Comparison of ENCODE assay signal across 23 cellular contexts in the genomic region with DNA sequence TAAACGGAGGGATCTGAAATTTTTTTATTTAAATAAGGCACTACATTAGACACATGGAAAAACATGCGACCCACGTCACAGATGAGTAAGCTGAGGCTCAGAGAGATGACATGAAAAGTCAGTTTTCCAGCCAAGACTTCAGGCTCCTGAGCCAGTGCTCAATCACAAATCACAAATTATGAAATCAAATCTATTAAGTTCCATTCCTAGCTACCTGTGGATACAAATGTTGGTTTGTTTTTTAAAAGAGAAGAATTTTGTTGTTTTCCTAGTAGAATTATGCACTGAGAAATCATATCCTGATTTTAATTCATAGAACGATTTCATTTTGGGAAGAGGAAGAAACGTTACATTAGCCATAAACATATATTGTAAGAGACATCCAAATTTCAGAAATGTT.
A peak's percentile ranks its signal among the peaks of the same experiment; 100 is the strongest.
DNase-seq lines count a peak whose midpoint lies in the region; ATAC-seq, FAIRE-seq and TF ChIP-seq lines count a peak whose summit lies in the region.
"Had no signal": no experiment of that assay in that cellular context is flagged by ENCODE, and none has a peak within 500 bp of the region (broad histone marks: within the 10 kb centered on the region; RNA-seq: fewer than 3 reads in every experiment).

No MANE protein-coding gene starts in this region.

- BruUV-seq in MCF 10A (replicated peaks; lab: Mats Ljungman, UMichigan) (no TSS peak), mammary epithelial cell (replicated peaks; lab: Mats Ljungman, UMichigan) (no TSS peak), K562 (replicated peaks; lab: Mats Ljungman, UMichigan) (no TSS peak)

- FAIRE-seq in K562 (lab: Jason Lieb, UNC) (no peak), keratinocyte (lab: Jason Lieb, UNC) (no peak)
- FAIRE-seq: D721Med, GM12892, GM18507 had no signal

- in situ Hi-C loops in mammary epithelial cell (cut with MboI; ENCODE audit: low sequenced_read_pairs in 2 of 2) (no loop called here), K562 (cut with MboI) (no loop called here)

- H3K4me3 ChIP-seq in mammary epithelial cell (replicated peaks in 1 of 3; ENCODE audit: insufficient read depth in 1 of 3, low read depth in 2 of 3, low read length in 3 of 3) (no peak overlapping the region), K562 (no peak overlapping the region), keratinocyte (ENCODE audit: control insufficient read depth in 2 of 3, extremely low read depth in 1 of 3, insufficient read depth in 2 of 3, low read depth in 1 of 3, low read length in 3 of 3) (no peak overlapping the region)

- H4K20me1 ChIP-seq in mammary epithelial cell (ENCODE audit: insufficient read depth, low read length) (no peaks in the 10 kb centered on the region), K562 (replicated peaks; ENCODE audit: control insufficient read depth, insufficient read depth, low read length) (no peaks in the 10 kb centered on the region), keratinocyte (ENCODE audit: control insufficient read depth, extremely low read depth, insufficient read depth, low read length) (no peaks in the 10 kb centered on the region)

- POLR2A ChIA-PET in MCF 10A (lab: Yijun Ruan, JAX) = no interaction called here
- POLR2A ChIA-PET in K562 (lab: Yijun Ruan, JAX) = no interaction called here

- no peak overlapping the region for H2AFZ ChIP-seq in mammary epithelial cell (ENCODE audit: low read depth, low read length)
- H2AFZ ChIP-seq in K562 (ENCODE audit: low read depth, low read length) = no peak overlapping the region
- H2AFZ ChIP-seq in keratinocyte (ENCODE audit: control insufficient read depth, low read length) = no peak overlapping the region

- no peak for TF ChIP-seq CTCF in MCF 10A (IDR thresholded peaks at IDR 0.05; ENCODE audit: unreplicated experiment)
- TF ChIP-seq CTCF in mammary epithelial cell (conservative IDR thresholded peaks at IDR 0.05 in 1 of 2, IDR thresholded peaks at IDR 0.05 in 1 of 2; ENCODE audit: extremely low read depth in 1 of 2, insufficient read depth in 1 of 2, low read depth in 1 of 2, low read length in 2 of 2) = no peak
- TF ChIP-seq CTCF in K562 (IDR thresholded peaks at IDR 0.05 in 2 of 3, conservative IDR thresholded peaks at IDR 0.05 in 1 of 3; ENCODE audit: insufficient read depth in 2 of 3, low read depth in 1 of 3, low read length in 3 of 3) = no peak
- no peak for TF ChIP-seq CTCF in keratinocyte (optimal IDR thresholded peaks at IDR 0.05 in 1 of 3, IDR thresholded peaks at IDR 0.05 in 1 of 3, conservative IDR thresholded peaks at IDR 0.05 in 1 of 3; ENCODE audit: extremely low read depth in 1 of 3, insufficient read depth in 2 of 3, low read length in 3 of 3)
- TF ChIP-seq CTCF in osteocyte (IDR thresholded peaks at IDR 0.05) = no peak
- TF ChIP-seq CTCF in CD14-positive monocyte (IDR thresholded peaks at IDR 0.05) = no peak

- dilution Hi-C loops in mammary epithelial cell (cut with HindIII; ENCODE audit: low sequenced_read_pairs) = no loop called here
- dilution Hi-C loops in keratinocyte (cut with MboI; ENCODE audit: extremely low pct_ligation_motif_present, low sequenced_read_pairs) = no loop called here

- H3K4me1 ChIP-seq in mammary epithelial cell (ENCODE audit: insufficient read depth, low read length) (peaks cover 15% of the 10 kb centered on the region), K562 (replicated peaks in 1 of 2; ENCODE audit: control insufficient read depth in 2 of 2, insufficient read depth in 2 of 2, low read length in 2 of 2) (no peaks in the 10 kb centered on the region), keratinocyte (ENCODE audit: control insufficient read depth, extremely low read depth, insufficient read depth, low read length) (peaks cover 20% of the 10 kb centered on the region)
- H3K4me1 ChIP-seq: BE2C had no signal

- H3K27me3 Mint-ChIP-seq in MCF 10A (ENCODE audit: insufficient read depth, unreplicated experiment) (no peaks in the 10 kb centered on the region), osteocyte (ENCODE audit: unreplicated experiment) (no peaks in the 10 kb centered on the region), CD14-positive monocyte (ENCODE audit: low read depth in 3 of 3) (peaks cover 0 to 2% (median 0%) of the 10 kb centered on the region in 3 donors)
- H3K27me3 Mint-ChIP-seq: CD4-positive, alpha-beta T cell had no signal

- H3K9ac ChIP-seq in mammary epithelial cell (ENCODE audit: insufficient read depth, low read length) = no peak overlapping the region
- H3K9ac ChIP-seq in K562 (ENCODE audit: insufficient read depth in 1 of 2, low read depth in 2 of 2, low read length in 2 of 2) = no peak overlapping the region
- no peak overlapping the region for H3K9ac ChIP-seq in keratinocyte (ENCODE audit: control insufficient read depth, extremely low read depth, insufficient read depth, low read length)

- H3K4me2 ChIP-seq in mammary epithelial cell (ENCODE audit: insufficient read depth, low read depth, low read length) (no peak overlapping the region), K562 (ENCODE audit: insufficient read depth, low read length) (no peak overlapping the region), keratinocyte (ENCODE audit: control insufficient read depth, extremely low read depth, insufficient read depth, low read depth, low read length) (no peak overlapping the region)

- H3K9me3 Mint-ChIP-seq in MCF 10A (ENCODE audit: unreplicated experiment) (no peaks in the 10 kb centered on the region), osteocyte (ENCODE audit: unreplicated experiment) (no peaks in the 10 kb centered on the region), CD14-positive monocyte (peaks cover 0 to 2% (median 0%) of the 10 kb centered on the region in 7 donors)
- H3K9me3 Mint-ChIP-seq: CD4-positive, alpha-beta T cell; HFFc6 had no signal

- H3K27ac ChIP-seq in mammary epithelial cell (ENCODE audit: insufficient read depth, low read depth, low read length) = no peak overlapping the region
- H3K27ac ChIP-seq in K562 (ENCODE audit: extremely low read depth, low read depth, low read length) = no peak overlapping the region
- peak overlapping the region; percentile 21 for H3K27ac ChIP-seq in keratinocyte (ENCODE audit: control insufficient read depth, insufficient read depth, low read length)

- H3K27me3 ChIP-seq in mammary epithelial cell (ENCODE audit: insufficient read depth, low read length) = no peaks in the 10 kb centered on the region
- H3K27me3 ChIP-seq in K562 (ENCODE audit: control insufficient read depth in 2 of 2, insufficient read depth in 2 of 2, low read length in 2 of 2) = no peaks in the 10 kb centered on the region; a peak in 1 of 5 replicates
- no peaks in the 10 kb centered on the region for H3K27me3 ChIP-seq in keratinocyte (ENCODE audit: control insufficient read depth, extremely low read depth, insufficient read depth, low read length)
- H3K27me3 ChIP-seq: BE2C had no signal

- H3K9me1 ChIP-seq in K562 (ENCODE audit: control insufficient read depth, insufficient read depth, low read length) (no peaks in the 10 kb centered on the region), keratinocyte (ENCODE audit: control insufficient read depth, extremely low read depth, insufficient read depth, low read length) (peaks cover 2% of the 10 kb centered on the region)

- CTCF ChIA-PET in MCF 10A (lab: Yijun Ruan, JAX) (interaction anchor here (0.6 to 0.7 kb wide), 2 partner anchors 28 to 70 kb away, joined by 3 read pairs; no protein-coding TSS in a partner anchor), mammary epithelial cell (lab: Charles Lee; ENCODE audit: low non-redundant PET) (no interaction called here), K562 (lab: Yijun Ruan, JAX; ENCODE audit: low intra/inter-chr PET ratio) (no interaction called here)

- no peak for TF ChIP-seq POLR2A in K562 (conservative IDR thresholded peaks at IDR 0.05)

- H3K36me3 ChIP-seq in mammary epithelial cell (ENCODE audit: insufficient read depth, low read length) = no peaks in the 10 kb centered on the region
- H3K36me3 ChIP-seq in K562 (ENCODE audit: control insufficient read depth, insufficient read depth, low read length) = no peaks in the 10 kb centered on the region
- no peaks in the 10 kb centered on the region for H3K36me3 ChIP-seq in keratinocyte (ENCODE audit: control insufficient read depth in 2 of 2, extremely low read depth in 1 of 2, insufficient read depth in 2 of 2, low read length in 2 of 2)
- H3K36me3 ChIP-seq: BE2C had no signal

- H3K4me1 Mint-ChIP-seq in MCF 10A (ENCODE audit: insufficient read depth, unreplicated experiment) (peaks cover 35% of the 10 kb centered on the region), osteocyte (ENCODE audit: unreplicated experiment) (peaks cover 41% of the 10 kb centered on the region), CD14-positive monocyte (no peaks in the 10 kb centered on the region)

- no peak for TF ChIP-seq RAD21 in K562 (CRISPR knock-in tag; conservative IDR thresholded peaks at IDR 0.05 in 1 of 2, IDR thresholded peaks at IDR 0.05 in 1 of 2)

- DNase-seq in MCF 10A (ENCODE audit: unreplicated experiment) (no peak), mammary epithelial cell (no peak), K562 (ENCODE audit: extremely low read depth in 1 of 4, low spot score in 3 of 4) (no peak), keratinocyte (ENCODE audit: low read depth, low spot score) (no peak), osteocyte (ENCODE audit: extremely low spot score, unreplicated experiment) (no peak), GM19238 (ENCODE audit: insufficient read length, low spot score) (no peak), CD14-positive monocyte (ENCODE audit: low spot score) (no peak)
- DNase-seq: 8988T; ACHN; BE2C; C1 segment of cervical spinal cord; CD4-positive, alpha-beta T cell; DMS79; GDM1; GOT3; H7; HFFc6 had no signal

- TF ChIP-seq EP300 in K562 (IDR thresholded peaks at IDR 0.05; ENCODE audit: low read length) = no peak

- H3K9me3 ChIP-seq in mammary epithelial cell (replicated peaks; ENCODE audit: insufficient read depth, low read length) (no peaks in the 10 kb centered on the region), K562 (replicated peaks; ENCODE audit: control insufficient read depth, insufficient read depth, low read depth, low read length) (no peaks in the 10 kb centered on the region), keratinocyte (ENCODE audit: control insufficient read depth, low read depth, low read length) (no peaks in the 10 kb centered on the region)
- H3K9me3 ChIP-seq: BE2C, Caco-2 had no signal

- no peak for ATAC-seq in K562
- no peak for ATAC-seq in GM21737 (IDR thresholded peaks at IDR 0.05; ENCODE audit: unreplicated experiment)
- ATAC-seq: HCT116 had no signal

- H3K4me3 Mint-ChIP-seq in MCF 10A (ENCODE audit: unreplicated experiment) (no peak overlapping the region), osteocyte (ENCODE audit: unreplicated experiment) (no peak overlapping the region), CD14-positive monocyte (no peak overlapping the region)
- H3K4me3 Mint-ChIP-seq: CD4-positive, alpha-beta T cell; HFFc6 had no signal

- no peaks in the 10 kb centered on the region for H3K79me2 ChIP-seq in mammary epithelial cell (ENCODE audit: insufficient read depth, low read length)
- H3K79me2 ChIP-seq in K562 (ENCODE audit: control insufficient read depth, insufficient read depth, low read length) = no peaks in the 10 kb centered on the region
- no peaks in the 10 kb centered on the region for H3K79me2 ChIP-seq in keratinocyte (ENCODE audit: control insufficient read depth, insufficient read depth, low read length)

- intact Hi-C loops in MCF 10A (cut with micrococcal nuclease) = loop anchor here (5.0 kb wide), 1 partner anchor 163 kb away; no protein-coding TSS in a partner anchor
- intact Hi-C loops in mammary epithelial cell (cut with micrococcal nuclease) = no loop called here
- intact Hi-C loops in K562 (cut with micrococcal nuclease) = no loop called here
- intact Hi-C loops in CD14-positive monocyte (cut with micrococcal nuclease) = no loop called here

- H3K27ac Mint-ChIP-seq in MCF 10A (ENCODE audit: low read depth, unreplicated experiment) (peak overlapping the region; percentile 73), osteocyte (ENCODE audit: unreplicated experiment) (peak overlapping the region; percentile 82), CD14-positive monocyte (no peak overlapping the region)
- H3K27ac Mint-ChIP-seq: CD4-positive, alpha-beta T cell; HFFc6 had no signal

- WGBS in mammary epithelial cell (ENCODE audit: low coverage, missing lambda C conversion rate) = 99% methylated on average over 5 of the region's 5 CpGs
- 23% methylated on average over 5 of the region's 5 CpGs for WGBS in K562 (ENCODE audit: insufficient coverage, low coverage, missing lambda C conversion rate)

- H3K36me3 Mint-ChIP-seq in MCF 10A (ENCODE audit: insufficient read depth, unreplicated experiment) (peaks cover 10% of the 10 kb centered on the region), osteocyte (ENCODE audit: unreplicated experiment) (peaks cover 6% of the 10 kb centered on the region), CD14-positive monocyte (no peaks in the 10 kb centered on the region)

Comparison
In these comparisons a context has a peak if more than half of its experiments do, and no peak if none do; other contexts are left out.
1. H3K27ac Mint-ChIP-seq: peak in MCF 10A (single experiment) and osteocyte (single experiment); none in CD14-positive monocyte (0 of 7).